ENCODE assay signal across 8 cellular contexts in genomic region chr17:40329981-40330794, GRCh38. TPM values are rescaled to one million over a fixed set of nuclear protein-coding genes. Genes with fewer than 3 reads are reported as not detected.
DNase-seq lines count a peak whose midpoint lies in the region; ATAC-seq and TF ChIP-seq lines count a peak whose summit lies in the region.

No MANE protein-coding gene starts in this region.

- H3K27ac Mint-ChIP-seq in HFFc6, result peak overlapping the region; percentile 54; the same call in 1 of the 2 replicates

- peak overlapping the region; percentile 95 to 100 (median 98) for H3K27ac ChIP-seq in gastrocnemius medialis

- no peaks in the 10 kb centered on the region for H3K36me3 ChIP-seq in gastrocnemius medialis

- peaks cover 6% of the 10 kb centered on the region; the same call in 1 of the 2 replicates for H3K36me3 Mint-ChIP-seq in HFFc6 (ENCODE audit: low read depth)

- H3K4me1 Mint-ChIP-seq in HFFc6 (ENCODE audit: low read depth), result peaks cover 80% of the 10 kb centered on the region

- no peaks in the 10 kb centered on the region for H3K9me3 Mint-ChIP-seq in HFFc6

- H3K4me3 Mint-ChIP-seq in HFFc6, result no peak overlapping the region

- TF ChIP-seq POLR2A in gastrocnemius medialis (IDR thresholded peaks at IDR 0.05), result no peak

- ATAC-seq in gastrocnemius medialis (peak in 1 of 2 donors; percentile 21), HG03460 (IDR thresholded peaks at IDR 0.05; ENCODE audit: unreplicated experiment) (no peak), HG03521 (IDR thresholded peaks at IDR 0.05; ENCODE audit: unreplicated experiment) (no peak)

- DNase-seq in HFFc6 (no peak), NCI-H82 (lab: John Stamatoyannopoulos, UW) (peak; percentile 80), dermis blood vessel endothelial cell (peak; percentile 40), gastrocnemius medialis (peak in 1 of 2 donors; percentile 74), dedifferentiated amniotic fluid mesenchymal stem cell (ENCODE audit: extremely low spot score) (no peak), iPS-NIHi11 (ENCODE audit: low spot score) (no peak)

- intact Hi-C loops in gastrocnemius medialis (cut with DNase I; ENCODE audit: low total_unique reads), result no loop called here

- TF ChIP-seq CTCF in HFFc6 (IDR thresholded peaks at IDR 0.05), result no peak
- TF ChIP-seq CTCF in gastrocnemius medialis (IDR thresholded peaks at IDR 0.05 in 4 of 5, conservative IDR thresholded peaks at IDR 0.05 in 1 of 5), result no peak

- peaks cover 100% of the 10 kb centered on the region in 2 donors for H3K4me1 ChIP-seq in gastrocnemius medialis

- H3K27me3 Mint-ChIP-seq in HFFc6 (ENCODE audit: insufficient read depth), result peaks cover 1% of the 10 kb centered on the region

- peak overlapping the region in 1 of 4 donors; percentile 41 for H3K4me3 ChIP-seq in gastrocnemius medialis

- H3K27me3 ChIP-seq in gastrocnemius medialis, result no peaks in the 10 kb centered on the region

- H3K9me3 ChIP-seq in gastrocnemius medialis, result no peaks in the 10 kb centered on the region

- in situ Hi-C loops in gastrocnemius medialis (cut with MboI; ENCODE audit: low sequenced_read_pairs in 4 of 4), result no loop called here

RNA-seq across cellular contexts. Expression of gene RARA, which starts 21.2 kb away (rescaled TPM):
- total RNA-seq in HFFc6 (2021; fragmentation: NEBNext Ultra II Directional; extraction: Animal tissue kit (Norgen Biotek cat#: 25700)), result 10 to 100 TPM; 27.1 to 32.2 (median 28.8) TPM
- total RNA-seq in dermis blood vessel endothelial cell (9.7 and 13.6 TPM in 2 replicates), gastrocnemius medialis (10 to 100 TPM; 20.3 to 67.0 (median 48.4) TPM)

RNA-seq across cellular contexts. Expression of gene GJD3, which starts 34.3 kb away (rescaled TPM):
- total RNA-seq in HFFc6 (2021; fragmentation: NEBNext Ultra II Directional; extraction: Animal tissue kit (Norgen Biotek cat#: 25700)), result 1 to 10 TPM in 2 of 6 experiments, under 1 TPM in 4; 0.36 to 1.4 (median 0.81) TPM
- total RNA-seq in dermis blood vessel endothelial cell (3.7 and 4.3 TPM in 2 replicates), gastrocnemius medialis (1 to 10 TPM in 1 of 4 donors, under 1 TPM in 1, not detected in 2; 0.98 to 1.2 TPM)

RNA-seq across cellular contexts. Expression of gene CDC6, which starts 42.5 kb away (rescaled TPM):
- total RNA-seq in HFFc6 (2021; fragmentation: NEBNext Ultra II Directional; extraction: Animal tissue kit (Norgen Biotek cat#: 25700)), result 10 to 100 TPM; 16.9 to 36.0 (median 31.5) TPM
- total RNA-seq in dermis blood vessel endothelial cell, result 16.8 and 33.6 TPM in 2 replicates
- total RNA-seq in gastrocnemius medialis, result under 1 TPM in 3 of 4 donors, not detected in 1; 0.27 to 0.75 (median 0.66) TPM

Comparison
In these comparisons a context has a peak if more than half of its experiments do, and no peak if none do; other contexts are left out.
1. DNase-seq: peak in NCI-H82 (single experiment) and dermis blood vessel endothelial cell (single experiment); none in HFFc6 (single experiment), dedifferentiated amniotic fluid mesenchymal stem cell (single experiment) and iPS-NIHi11 (single experiment).
2. RNA of gene CDC6, which starts 42.5 kb away (total RNA-seq): 16.9 to 36.0 TPM in HFFc6 and 16.8 to 33.6 TPM in dermis blood vessel endothelial cell; 0.27 to 0.75 TPM in gastrocnemius medialis; every median in the first group is over 10 times any median in the second.